In genomic region chr10:68135922-68136718, GRCh38 we compare ENCODE assay signal across 11 cellular contexts. TPM values are rescaled to one million over a fixed set of nuclear protein-coding genes. Genes with fewer than 3 reads are reported as not detected.
DNase-seq lines count a peak whose midpoint lies in the region; ATAC-seq and TF ChIP-seq lines count a peak whose summit lies in the region.
"Had no signal": no experiment of that assay in that cellular context is flagged by ENCODE, and none has a peak within 500 bp of the region (broad histone marks: within the 10 kb centered on the region; RNA-seq: fewer than 3 reads in every experiment).

No MANE protein-coding gene starts in this region.

- H2BK12ac ChIP-seq in mesenchymal stem cell (ENCODE audit: low read length in 2 of 2) = no peak overlapping the region

- H3K4me1 ChIP-seq in mesenchymal stem cell (ENCODE audit: control insufficient read depth, insufficient read depth, low read depth, low read length) (peaks cover 3% of the 10 kb centered on the region), Karpas-422 (ENCODE audit: low read length) (no peaks in the 10 kb centered on the region)

- H3K4me3 Mint-ChIP-seq in activated T-helper 1 cell treated with anti-CD3 and anti-CD28 coated beads, Interleukin-12 subunit alpha, Interleukin-12 subunit beta, Interleukin-2, Interleukin-4 antibody, amounts not matched to agents 30 ng/mL and 10 ng/mL and 1 ng/mL, durations not matched to agents 14 hours and 24 hours and 36 hours = no peak overlapping the region
- H3K4me3 Mint-ChIP-seq: activated T-cell treated with anti-CD3 and anti-CD28 coated beads, Interleukin-2, amount 50 U/mL, for 4 hours had no signal

- no peak overlapping the region for H3K27ac Mint-ChIP-seq in activated T-helper 1 cell treated with anti-CD3 and anti-CD28 coated beads, Interleukin-12 subunit alpha, Interleukin-12 subunit beta, Interleukin-2, Interleukin-4 antibody, amounts not matched to agents 30 ng/mL and 10 ng/mL and 1 ng/mL, durations not matched to agents 14 hours and 24 hours and 36 hours

- no peak overlapping the region for H2BK15ac ChIP-seq in mesenchymal stem cell (ENCODE audit: low read depth, poor library complexity, severe bottlenecking)

- H3K9me3 ChIP-seq in mesenchymal stem cell (ENCODE audit: control insufficient read depth, low read length) (no peaks in the 10 kb centered on the region), Karpas-422 (ENCODE audit: low read length) (no peaks in the 10 kb centered on the region)

- peaks cover 13% of the 10 kb centered on the region for H3K27me3 Mint-ChIP-seq in activated T-helper 1 cell treated with anti-CD3 and anti-CD28 coated beads, Interleukin-12 subunit alpha, Interleukin-12 subunit beta, Interleukin-2, Interleukin-4 antibody, amounts not matched to agents 30 ng/mL and 10 ng/mL and 1 ng/mL, durations not matched to agents 14 hours and 24 hours and 36 hours (ENCODE audit: insufficient read depth)

- H3K79me1 ChIP-seq in mesenchymal stem cell (replicated peaks; ENCODE audit: low read length, poor library complexity, severe bottlenecking) = no peaks in the 10 kb centered on the region

- H3K9ac ChIP-seq in mesenchymal stem cell (ENCODE audit: low read length) (peak overlapping the region; percentile 77), Karpas-422 (ENCODE audit: low read length) (no peak overlapping the region)

- H3K36me3 ChIP-seq in mesenchymal stem cell (ENCODE audit: control insufficient read depth in 1 of 2, insufficient read depth in 2 of 2, low read depth in 1 of 2, low read length in 2 of 2) (no peaks in the 10 kb centered on the region), Karpas-422 (ENCODE audit: insufficient read depth, low read length) (no peaks in the 10 kb centered on the region)

- no peaks in the 10 kb centered on the region for H3K4me1 Mint-ChIP-seq in activated T-helper 1 cell treated with anti-CD3 and anti-CD28 coated beads, Interleukin-12 subunit alpha, Interleukin-12 subunit beta, Interleukin-2, Interleukin-4 antibody, amounts not matched to agents 30 ng/mL and 10 ng/mL and 1 ng/mL, durations not matched to agents 14 hours and 24 hours and 36 hours (ENCODE audit: low read depth)

- peak overlapping the region; percentile 89 for H2BK5ac ChIP-seq in mesenchymal stem cell (ENCODE audit: low read depth, low read length, poor library complexity, severe bottlenecking)

- H3K14ac ChIP-seq in mesenchymal stem cell (ENCODE audit: low read length in 2 of 2) = no peak overlapping the region

- no peaks in the 10 kb centered on the region for H4K20me1 ChIP-seq in Karpas-422 (ENCODE audit: insufficient read depth, low read depth, low read length)

- peak; percentile 78 for DNase-seq in AG09309 (ENCODE audit: low read depth)
- DNase-seq in M059J (ENCODE audit: low read depth) = peak; percentile 94
- peak; percentile 76 for DNase-seq in dermis blood vessel endothelial cell
- DNase-seq in mesenchymal stem cell = peak; percentile 72
- DNase-seq in Karpas-422 = no peak
- no peak for DNase-seq in left lobe of liver (ENCODE audit: low spot score)
- no peak for DNase-seq in Kasumi-1 (lab: John Stamatoyannopoulos, UW)
- DNase-seq in activated T-helper 1 cell treated with anti-CD3 and anti-CD28 coated beads, Interleukin-12 subunit alpha, Interleukin-12 subunit beta, Interleukin-2, Interleukin-4 antibody, amounts not matched to agents 30 ng/mL and 10 ng/mL and 1 ng/mL, durations not matched to agents 14 hours and 24 hours and 36 hours (ENCODE audit: low spot score) = no peak
- DNase-seq: activated T-cell treated with anti-CD3 and anti-CD28 coated beads, Interleukin-2, amount 50 U/mL, for 4 hours; DND-41; NCI-H82 had no signal

- no peak overlapping the region for H4K91ac ChIP-seq in mesenchymal stem cell (ENCODE audit: low read length)

- ATAC-seq in left lobe of liver = no peak
- ATAC-seq: activated T-cell treated with anti-CD3 and anti-CD28 coated beads, Interleukin-2, amount 50 U/mL, for 4 hours had no signal

- H3K36me3 Mint-ChIP-seq in activated T-helper 1 cell treated with anti-CD3 and anti-CD28 coated beads, Interleukin-12 subunit alpha, Interleukin-12 subunit beta, Interleukin-2, Interleukin-4 antibody, amounts not matched to agents 30 ng/mL and 10 ng/mL and 1 ng/mL, durations not matched to agents 14 hours and 24 hours and 36 hours (ENCODE audit: low read depth) = no peaks in the 10 kb centered on the region

- H3K27me3 ChIP-seq in mesenchymal stem cell (ENCODE audit: control insufficient read depth in 1 of 2, insufficient read depth in 1 of 2, low read length in 2 of 2) (no peaks in the 10 kb centered on the region), Karpas-422 (ENCODE audit: low read length) (no peaks in the 10 kb centered on the region)

- H3K18ac ChIP-seq in mesenchymal stem cell (ENCODE audit: low read depth in 1 of 2, low read length in 2 of 2) = no peak overlapping the region

- H3K4me3 ChIP-seq in AG09309 (ENCODE audit: control insufficient read depth, low read depth, low read length) (no peak overlapping the region), mesenchymal stem cell (ENCODE audit: insufficient read depth in 1 of 2, low read depth in 1 of 2, low read length in 2 of 2) (peak overlapping the region in 1 of 2 experiments; percentile 32), Karpas-422 (ENCODE audit: low read length) (no peak overlapping the region)

- H2BK120ac ChIP-seq in mesenchymal stem cell (ENCODE audit: low read depth, low read length) = no peak overlapping the region

- H2AFZ ChIP-seq in mesenchymal stem cell (ENCODE audit: low read depth, low read length) (no peak overlapping the region), Karpas-422 (ENCODE audit: low read length) (no peak overlapping the region)

- intact Hi-C loops in activated T-helper 1 cell treated with anti-CD3 and anti-CD28 coated beads, Interleukin-12 subunit alpha, Interleukin-12 subunit beta, Interleukin-2, Interleukin-4 antibody, amounts not matched to agents 30 ng/mL and 10 ng/mL and 1 ng/mL, durations not matched to agents 14 hours and 24 hours and 36 hours (cut with micrococcal nuclease) = no loop called here

- H3K23ac ChIP-seq in mesenchymal stem cell (ENCODE audit: low read length in 2 of 2) = no peak overlapping the region

- WGBS in mesenchymal stem cell = 5% methylated on average over 5 of the region's 7 CpGs

- TF ChIP-seq CTCF in AG09309 (IDR thresholded peaks at IDR 0.05; ENCODE audit: control insufficient read depth, insufficient read depth, low read depth, low read length, missing control alignments) = no peak

- H3K9me2 ChIP-seq in Karpas-422 (replicated peaks; ENCODE audit: insufficient read depth, low read length) = no peaks in the 10 kb centered on the region

- H3K4me2 ChIP-seq in mesenchymal stem cell (ENCODE audit: low read length, poor library complexity, severe bottlenecking) (no peak overlapping the region), Karpas-422 (ENCODE audit: low read depth, low read length, poor library complexity, severe bottlenecking) (no peak overlapping the region)

- H3K4ac ChIP-seq in mesenchymal stem cell (ENCODE audit: low read depth in 1 of 2, low read length in 2 of 2) = peak overlapping the region in 1 of 2 experiments; percentile 59

- no peaks in the 10 kb centered on the region for H3K9me3 Mint-ChIP-seq in activated T-helper 1 cell treated with anti-CD3 and anti-CD28 coated beads, Interleukin-12 subunit alpha, Interleukin-12 subunit beta, Interleukin-2, Interleukin-4 antibody, amounts not matched to agents 30 ng/mL and 10 ng/mL and 1 ng/mL, durations not matched to agents 14 hours and 24 hours and 36 hours
- H3K9me3 Mint-ChIP-seq: activated T-cell treated with anti-CD3 and anti-CD28 coated beads, Interleukin-2, amount 50 U/mL, for 4 hours had no signal

- H3K79me2 ChIP-seq in Karpas-422 (ENCODE audit: low read length) = no peaks in the 10 kb centered on the region

- H4K8ac ChIP-seq in mesenchymal stem cell (ENCODE audit: low read length) = no peak overlapping the region

- H2AK5ac ChIP-seq in mesenchymal stem cell (ENCODE audit: low read length, severe bottlenecking) = peak overlapping the region; percentile 14

- H3K27ac ChIP-seq in mesenchymal stem cell (ENCODE audit: low read length, poor library complexity, severe bottlenecking) (peak overlapping the region; percentile 93), Karpas-422 (ENCODE audit: low read length) (no peak overlapping the region)

RNA-seq across cellular contexts. Expression of gene MYPN, which starts 26.8 kb away (rescaled TPM):
- 30.8 and 34.5 TPM in 2 replicates for total RNA-seq in M059J (2014; rRNA removed; shearing (Covaris generic))
- total RNA-seq in dermis blood vessel endothelial cell (under 0.01 TPM in 1 of 2 replicates, not detected in the other), left lobe of liver (not detected)
- polyA plus RNA-seq in mesenchymal stem cell (2013, experiment 1 of 2) = not detected
- 0.01 TPM for polyA plus RNA-seq in mesenchymal stem cell (2013, experiment 2 of 2)
- not detected in 2 replicates for total RNA-seq in Karpas-422 (2014; rRNA removed; shearing (Covaris generic); ENCODE audit: low replicate concordance)
- total RNA-seq in activated T-helper 1 cell treated with anti-CD3 and anti-CD28 coated beads, Interleukin-12 subunit alpha, Interleukin-12 subunit beta, Interleukin-2, Interleukin-4 antibody, amounts not matched to agents 30 ng/mL and 10 ng/mL and 1 ng/mL, durations not matched to agents 14 hours and 24 hours and 36 hours = not detected in 2 replicates
- total RNA-seq: activated T-cell treated with anti-CD3 and anti-CD28 coated beads, Interleukin-2, amount 50 U/mL, for 4 hours had no signal

Comparison
In these comparisons a context has a peak if more than half of its experiments do, and no peak if none do; other contexts are left out.
1. DNase-seq: peak in AG09309 (single experiment), M059J (single experiment), dermis blood vessel endothelial cell (single experiment) and mesenchymal stem cell (single experiment); none in Karpas-422 (single experiment), left lobe of liver (single experiment), Kasumi-1 (0 of 2) and activated T-helper 1 cell treated with anti-CD3 and anti-CD28 coated beads, Interleukin-12 subunit alpha, Interleukin-12 subunit beta, Interleukin-2, Interleukin-4 antibody, amounts not matched to agents 30 ng/mL and 10 ng/mL and 1 ng/mL, durations not matched to agents 14 hours and 24 hours and 36 hours (single experiment).
2. RNA of gene MYPN, which starts 26.8 kb away (total RNA-seq): 30.8 to 34.5 TPM in M059J; under 0.01 TPM in dermis blood vessel endothelial cell, not detected in Karpas-422, not detected in left lobe of liver (single experiment) and not detected in activated T-helper 1 cell treated with anti-CD3 and anti-CD28 coated beads, Interleukin-12 subunit alpha, Interleukin-12 subunit beta, Interleukin-2, Interleukin-4 antibody, amounts not matched to agents 30 ng/mL and 10 ng/mL and 1 ng/mL, durations not matched to agents 14 hours and 24 hours and 36 hours; every median in the first group is over 10 times any median in the second.